Comparison of ENCODE assay signal across 1 cellular context in genomic region chr12:50283230-50283923, GRCh38.
TF ChIP-seq lines count a peak whose summit lies in the region.

LIMA1 (minus strand) TSS chr12:50283520; CDS start chr12:50248751, 34,769 bp downstream.

TF ChIP-seq in HEK293, 187 proteins besides CTCF, POLR2A, EP300 and RAD21 (continued from another document):
- TF ChIP-seq PRDM4 (tag by site-specific recombination; IDR thresholded peaks at IDR 0.05) (0 out of 2 replicates have a peak, but pooled peaks have one; percentile 36), REST (tag by site-specific recombination; IDR thresholded peaks at IDR 0.05) (no peak), HOXC10 (CRISPR knock-in tag; IDR thresholded peaks at IDR 0.05) (no peak), ZNF366 (tag by site-specific recombination; conservative IDR thresholded peaks at IDR 0.05) (0 out of 2 replicates have a peak, but pooled peaks have one; percentile 36), ZNF391 (tag by site-specific recombination; IDR thresholded peaks at IDR 0.05; ENCODE audit: borderline replicate concordance, low read depth) (0 out of 2 replicates have a peak, but pooled peaks have one; percentile 42), ZNF561 (tag by site-specific recombination; IDR thresholded peaks at IDR 0.05; ENCODE audit: borderline replicate concordance) (0 out of 2 replicates have a peak, but pooled peaks have one; percentile 40), ZNF664 (tag by site-specific recombination; IDR thresholded peaks at IDR 0.05) (no peak), ZSCAN30 (tag by site-specific recombination; IDR thresholded peaks at IDR 0.05) (peak; percentile 85), PATZ1 (tag by site-specific recombination; IDR thresholded peaks at IDR 0.05) (peak; percentile 81), ZNF501 (tag by site-specific recombination; IDR thresholded peaks at IDR 0.05) (peak; percentile 60), ZFHX2 (tag by site-specific recombination; conservative IDR thresholded peaks at IDR 0.05) (0 out of 2 replicates have a peak, but pooled peaks have one; percentile 26), ZNF654 (tag by site-specific recombination; IDR thresholded peaks at IDR 0.05; ENCODE audit: low read depth) (no peak), SCRT1 (tag by site-specific recombination; IDR thresholded peaks at IDR 0.05; ENCODE audit: borderline replicate concordance) (peak; percentile 82), ZNF560 (tag by site-specific recombination; IDR thresholded peaks at IDR 0.05; ENCODE audit: borderline replicate concordance) (no peak), MYNN (tag by site-specific recombination; IDR thresholded peaks at IDR 0.05; ENCODE audit: borderline replicate concordance) (no peak), ZNF692 (tag by site-specific recombination; IDR thresholded peaks at IDR 0.05) (peak; percentile 36; the same call in 1 of the 2 replicates), ZNF580 (tag by site-specific recombination; IDR thresholded peaks at IDR 0.05) (0 out of 2 replicates have a peak, but pooled peaks have one; percentile 56), AEBP2 (tag by site-specific recombination; IDR thresholded peaks at IDR 0.05; ENCODE audit: borderline replicate concordance) (no peak), ZNF2 (tag by site-specific recombination; IDR thresholded peaks at IDR 0.05) (peak; percentile 59; the same call in 1 of the 2 replicates), BCL11A (tag by site-specific recombination; IDR thresholded peaks at IDR 0.05; ENCODE audit: low read depth) (no peak), KLF10 (tag by site-specific recombination; IDR thresholded peaks at IDR 0.05) (peak; percentile 77; the same call in 1 of the 2 replicates), ZNF26 (tag by site-specific recombination; IDR thresholded peaks at IDR 0.05) (no peak), PRDM10 (tag by site-specific recombination; IDR thresholded peaks at IDR 0.05) (0 out of 2 replicates have a peak, but pooled peaks have one; percentile 17), ZNF324 (tag by site-specific recombination; IDR thresholded peaks at IDR 0.05) (peak; percentile 66), EGR2 (tag by site-specific recombination; IDR thresholded peaks at IDR 0.05; ENCODE audit: low read depth) (peak; percentile 38; the same call in 1 of the 2 replicates), ZNF248 (tag by site-specific recombination; IDR thresholded peaks at IDR 0.05) (no peak), ZBTB8A (tag by site-specific recombination; IDR thresholded peaks at IDR 0.05) (0 out of 2 replicates have a peak, but pooled peaks have one; percentile 21), ZBTB7A (tag by site-specific recombination; IDR thresholded peaks at IDR 0.05; ENCODE audit: low read depth) (0 out of 2 replicates have a peak, but pooled peaks have one; percentile 16), KLF9 (tag by site-specific recombination; IDR thresholded peaks at IDR 0.05; ENCODE audit: low read depth) (peak; percentile 97), ZBTB20 (tag by site-specific recombination; IDR thresholded peaks at IDR 0.05) (peak; percentile 74), ZNF23 (tag by site-specific recombination; IDR thresholded peaks at IDR 0.05; ENCODE audit: borderline replicate concordance) (no peak), ZBTB48 (tag by site-specific recombination; IDR thresholded peaks at IDR 0.05) (peak; percentile 90), ZBTB21 (tag by site-specific recombination; IDR thresholded peaks at IDR 0.05) (peak; percentile 22; the same call in 1 of the 2 replicates), ZNF121 (tag by site-specific recombination; IDR thresholded peaks at IDR 0.05) (peak; percentile 100), RBAK (tag by site-specific recombination; IDR thresholded peaks at IDR 0.05) (no peak), SP3 (tag by site-specific recombination; IDR thresholded peaks at IDR 0.05) (peak; percentile 88), ZNF558 (tag by site-specific recombination; IDR thresholded peaks at IDR 0.05) (0 out of 2 replicates have a peak, but pooled peaks have one; percentile 13), KLF16 (tag by site-specific recombination; IDR thresholded peaks at IDR 0.05) (no peak; the same call in 1 of the 2 replicates), ZNF76 (tag by site-specific recombination; IDR thresholded peaks at IDR 0.05; ENCODE audit: borderline replicate concordance, low read depth) (peak; percentile 27; the same call in 1 of the 2 replicates), ZFP3 (tag by site-specific recombination; IDR thresholded peaks at IDR 0.05; ENCODE audit: low read depth) (no peak), ZBTB26 (tag by site-specific recombination; optimal IDR thresholded peaks at IDR 0.05) (peak; percentile 85), ZNF37A (tag by site-specific recombination; IDR thresholded peaks at IDR 0.05) (no peak)
